In the genomic region with DNA sequence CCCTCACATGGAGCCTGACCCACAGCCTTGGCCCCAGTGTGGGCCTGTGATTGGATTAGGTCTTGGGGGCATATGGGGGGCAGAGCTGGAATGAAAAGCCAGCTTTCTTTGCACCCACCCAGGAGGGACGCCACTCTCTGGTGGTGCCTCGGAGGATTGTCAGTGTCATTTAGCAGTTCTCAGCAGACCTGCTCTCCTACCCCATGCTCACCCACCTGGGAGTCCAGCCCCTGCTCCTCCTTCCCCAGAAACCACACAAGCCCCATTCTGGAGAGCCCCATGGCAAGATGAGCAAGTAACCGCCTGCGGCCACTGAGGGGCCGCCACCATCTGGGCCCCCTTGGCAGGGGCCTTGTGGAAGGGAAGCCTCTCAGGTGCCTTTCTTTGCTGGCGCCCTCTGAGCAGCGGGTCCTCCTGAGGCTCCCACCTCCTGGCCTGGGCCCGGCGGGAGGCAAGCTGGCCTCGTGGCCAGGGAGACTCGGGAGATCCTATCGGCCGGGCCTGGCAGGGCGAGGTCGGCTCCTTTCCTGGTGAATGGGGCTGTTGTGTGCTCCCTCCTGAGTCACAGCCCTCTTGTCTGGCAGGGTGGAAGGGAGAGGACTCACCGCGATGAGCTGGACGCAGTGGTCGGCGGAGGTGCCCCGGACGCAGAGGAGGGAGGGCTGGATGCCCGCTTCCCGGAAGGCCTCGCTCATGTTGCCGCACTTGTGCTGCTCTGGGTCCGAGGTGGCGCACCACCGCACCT, we compare ENCODE assay signal across 18 cellular contexts. TPM values are rescaled to one million over a fixed set of nuclear protein-coding genes. Genes with fewer than 3 reads are reported as not detected.
DNase-seq lines count a peak whose midpoint lies in the region; ATAC-seq, FAIRE-seq and TF ChIP-seq lines count a peak whose summit lies in the region.
"Had no signal": no experiment of that assay in that cellular context is flagged by ENCODE, and none has a peak within 500 bp of the region (broad histone marks: within the 10 kb centered on the region; RNA-seq: fewer than 3 reads in every experiment).

No MANE protein-coding gene starts in this region.

- no peaks in the 10 kb centered on the region for H3K9me3 ChIP-seq in K562 (replicated peaks; ENCODE audit: control insufficient read depth, insufficient read depth, low read depth, low read length)
- H3K9me3 ChIP-seq: ascending aorta had no signal

- H3K18ac ChIP-seq in mesendoderm (ENCODE audit: low read length), result no peak overlapping the region

- no peak for TF ChIP-seq EP300 in K562 (IDR thresholded peaks at IDR 0.05; ENCODE audit: low read length)

- no peaks in the 10 kb centered on the region for H3K9me1 ChIP-seq in K562 (ENCODE audit: control insufficient read depth, insufficient read depth, low read length)

- TF ChIP-seq POLR2A in K562 (conservative IDR thresholded peaks at IDR 0.05), result no peak

- H2AFZ ChIP-seq in K562 (ENCODE audit: low read depth, low read length), result no peak overlapping the region

- H3K27ac ChIP-seq in K562 (ENCODE audit: extremely low read depth, low read depth, low read length) (no peak overlapping the region), mesendoderm (ENCODE audit: low read depth, low read length) (no peak overlapping the region)
- H3K27ac ChIP-seq: ascending aorta had no signal

- no peak for TF ChIP-seq CTCF in K562 (IDR thresholded peaks at IDR 0.05 in 2 of 3, conservative IDR thresholded peaks at IDR 0.05 in 1 of 3; ENCODE audit: insufficient read depth in 2 of 3, low read depth in 1 of 3, low read length in 3 of 3)

- H4K8ac ChIP-seq in mesendoderm (ENCODE audit: low read depth, low read length), result no peak overlapping the region

- no peak for TF ChIP-seq RAD21 in K562 (CRISPR knock-in tag; conservative IDR thresholded peaks at IDR 0.05 in 1 of 2, IDR thresholded peaks at IDR 0.05 in 1 of 2)

- no peak overlapping the region for H2BK120ac ChIP-seq in mesendoderm (ENCODE audit: low read depth, low read length)

- FAIRE-seq in K562 (lab: Jason Lieb, UNC), result no peak

- H4K5ac ChIP-seq in mesendoderm (ENCODE audit: low read length), result no peak overlapping the region

- POLR2A ChIA-PET in K562 (lab: Yijun Ruan, JAX), result interaction anchor here (0.6 to 1.6 kb wide), 4 partner anchors 10 to 16 kb away, joined by 3 to 9 read pairs (median 4); no protein-coding TSS in a partner anchor

- peaks cover 5% of the 10 kb centered on the region; the same call in 1 of the 3 replicates for H3K36me3 ChIP-seq in K562 (ENCODE audit: control insufficient read depth, insufficient read depth, low read length)
- no peaks in the 10 kb centered on the region for H3K36me3 ChIP-seq in mesendoderm (ENCODE audit: control insufficient read depth, insufficient read depth, low read length)
- H3K36me3 ChIP-seq: ascending aorta had no signal

- H2BK15ac ChIP-seq in mesendoderm (replicated peaks; ENCODE audit: low read depth), result no peak overlapping the region

- H3K56ac ChIP-seq in mesendoderm (ENCODE audit: low read length), result no peak overlapping the region

- H3K9ac ChIP-seq in K562 (ENCODE audit: insufficient read depth in 1 of 2, low read depth in 2 of 2, low read length in 2 of 2) (peak overlapping the region in 1 of 2 experiments; percentile 29; a peak in 1 of 4 replicates), mesendoderm (ENCODE audit: low read length) (no peak overlapping the region)

- H3K79me2 ChIP-seq in K562 (ENCODE audit: control insufficient read depth, insufficient read depth, low read length), result peaks cover 4% of the 10 kb centered on the region; the same call in 2 of the 3 replicates
- no peaks in the 10 kb centered on the region for H3K79me2 ChIP-seq in mesendoderm (ENCODE audit: control insufficient read depth, insufficient read depth, low read length)

- intact Hi-C loops in K562 (cut with micrococcal nuclease), result no loop called here

- no peak overlapping the region for H2BK5ac ChIP-seq in mesendoderm (ENCODE audit: low read length)

- in situ Hi-C loops in K562 (cut with MboI), result no loop called here

- no peak for ATAC-seq in K562
- ATAC-seq: right cardiac atrium had no signal

- H3K79me1 ChIP-seq in mesendoderm (ENCODE audit: low read length), result no peaks in the 10 kb centered on the region

- 86% methylated on average over 20 of the region's 29 CpGs for WGBS in K562 (ENCODE audit: insufficient coverage, low coverage, missing lambda C conversion rate)
- WGBS in mesendoderm (ENCODE audit: extremely low coverage, insufficient coverage, low lambda C conversion rate), result no CpG with 5 or more reads among the region's 29 CpGs

- peaks cover 31 to 72% of the 10 kb centered on the region in 2 experiments for H3K4me1 ChIP-seq in K562 (replicated peaks in 1 of 2; ENCODE audit: control insufficient read depth in 2 of 2, insufficient read depth in 2 of 2, low read length in 2 of 2)
- peaks cover 2% of the 10 kb centered on the region for H3K4me1 ChIP-seq in mesendoderm (ENCODE audit: control insufficient read depth, low read depth, low read length)

- no peak overlapping the region for H3K4me3 ChIP-seq in K562
- no peak overlapping the region for H3K4me3 ChIP-seq in mesendoderm (ENCODE audit: low read length)
- H3K4me3 ChIP-seq: ascending aorta, lung had no signal

- H3K27me3 ChIP-seq in K562 (ENCODE audit: control insufficient read depth in 2 of 2, insufficient read depth in 2 of 2, low read length in 2 of 2), result no peaks in the 10 kb centered on the region
- no peaks in the 10 kb centered on the region for H3K27me3 ChIP-seq in mesendoderm (ENCODE audit: insufficient read depth, low read length, poor library complexity)

- no peak overlapping the region for H3K23ac ChIP-seq in mesendoderm (ENCODE audit: low read length)

- H2AK5ac ChIP-seq in mesendoderm (ENCODE audit: low read length), result no peak overlapping the region

- H4K20me1 ChIP-seq in K562 (replicated peaks; ENCODE audit: control insufficient read depth, insufficient read depth, low read length), result peaks cover 6% of the 10 kb centered on the region; the same call in 1 of the 2 replicates

- peak; percentile 62 for DNase-seq in activated effector memory CD4-positive, alpha-beta T cell treated with anti-CD3 and anti-CD28 coated beads, Interleukin-2, amount 50 U/mL, for 16 hours
- DNase-seq in activated effector memory CD4-positive, alpha-beta T cell treated with Interleukin-2 at 50 U/mL for 16 hours, result no peak
- DNase-seq in HT1080 (ENCODE audit: low read depth) (peak; percentile 94), K562 (ENCODE audit: extremely low read depth in 1 of 4, low spot score in 3 of 4) (peak in 1 of 4 experiments; percentile 6), inferior parietal cortex (ENCODE audit: extremely low spot score) (no peak), NCI-H1436 treated with DMSO at 0.1 percent for 48 hours (lab: John Stamatoyannopoulos, UW) (no peak), mesendoderm (no peak)
- DNase-seq in stimulated activated CD8-positive, alpha-beta memory T cell treated with anti-CD3 and anti-CD28 coated beads, Interleukin-4, amount 100 ng/mL, for 48 hours, result peak; percentile 20
- DNase-seq: activated CD4-positive, alpha-beta T cell treated with anti-CD3 and anti-CD28 coated beads, Interleukin-2, amount 50 U/mL, for 48 hours; COR-L47; Kasumi-1; NCI-H2029; NCI-H69; stimulated activated CD4-positive, alpha-beta T cell treated with anti-CD3 and anti-CD28 coated beads, Interleukin-2, amount 100 ng/mL, for 48 hours; T1000 had no signal

- H3K4me2 ChIP-seq in K562 (ENCODE audit: insufficient read depth, low read length) (no peak overlapping the region), mesendoderm (ENCODE audit: low read length) (no peak overlapping the region)

- no peak overlapping the region for H3K4ac ChIP-seq in mesendoderm (ENCODE audit: low read depth, low read length)

- CTCF ChIA-PET in K562 (lab: Yijun Ruan, JAX; ENCODE audit: low intra/inter-chr PET ratio), result no interaction called here

- no TSS peak for BruUV-seq in K562 (replicated peaks; lab: Mats Ljungman, UMichigan)

RNA-seq across cellular contexts. Expression of a gene that starts 2.3 kb away (rescaled TPM):
- total RNA-seq in HT1080 (2014; rRNA removed; shearing (Covaris generic)), result 86.3 and 97.0 TPM in 2 replicates
- 116 TPM in 2 replicates for polyA plus RNA-seq in HT1080 (2015; cell fraction: cytosol; rRNA removed)
- polyA plus RNA-seq in HT1080 (2015; cell fraction: nucleus; rRNA removed), result 270 and 347 TPM in 2 replicates
- 21.6 and 62.0 TPM in 2 replicates for total RNA-seq in K562 (2011; cell fraction: chromatin; rRNA removed; ENCODE audit: low replicate concordance)
- total RNA-seq in K562 (2011; cell fraction: nucleolus; rRNA removed), result 25.8 and 34.5 TPM in 2 replicates
- total RNA-seq in K562 (2011; cell fraction: nucleoplasm; rRNA removed), result 24.9 and 29.2 TPM in 2 replicates
- total RNA-seq in K562 (2014; rRNA removed), result 6.8 and 8.4 TPM in 2 replicates
- 3.0 and 3.3 TPM in 2 replicates for total RNA-seq in K562 (2014; rRNA removed; fragmentation: Illumina TruSeq; extraction: Trizol)
- 3.8 and 4.5 TPM in 2 replicates for total RNA-seq in K562 (2015; rRNA removed; fragmentation: Illumina TruSeq; extraction: Trizol)
- 10.5 and 11.7 TPM in 2 replicates for total RNA-seq in K562 (2021)
- polyA plus RNA-seq in K562 (2011; rRNA removed), result 4.0 and 4.8 TPM in 2 replicates
- polyA plus RNA-seq in K562 (2011; cell fraction: cytosol; rRNA removed), result 3.0 and 7.4 TPM in 2 replicates
- polyA plus RNA-seq in K562 (2011; cell fraction: nucleus; rRNA removed), result 17.2 and 37.9 TPM in 2 replicates
- 6.7 and 10.6 TPM in 2 replicates for polyA plus RNA-seq in K562 (2012)
- 3.7 and 4.9 TPM in 2 replicates for polyA plus RNA-seq in K562 (2014; fragmentation: Illumina TruSeq; extraction: Trizol)
- under 1 TPM; 0.35 to 0.52 TPM for polyA plus RNA-seq in K562 (2014; fragmentation: Nextera tagmentation; extraction: Ambion mirVana)
- polyA plus RNA-seq in K562 (2014; rRNA removed), result 8.1 and 8.6 TPM in 2 replicates
- polyA minus RNA-seq in K562 (2011; rRNA and poly(A)+ RNA removed), result 2.2 and 4.0 TPM in 2 replicates
- polyA minus RNA-seq in K562 (2011; cell fraction: cytosol; rRNA and poly(A)+ RNA removed), result 1.9 and 4.6 TPM in 2 replicates
- 11.0 and 16.4 TPM in 2 replicates for polyA minus RNA-seq in K562 (2011; cell fraction: nucleus; rRNA and poly(A)+ RNA removed)
- 0.95 TPM for polyA plus RNA-seq in mesendoderm (2013, experiment 1 of 2)
- polyA plus RNA-seq in mesendoderm (2013, experiment 2 of 2), result 0.73 TPM

RNA-seq across cellular contexts. Expression of a gene that starts 58.7 kb away (rescaled TPM):
- total RNA-seq in HT1080 (2014; rRNA removed; shearing (Covaris generic)), result 0.67 and 0.98 TPM in 2 replicates
- 3.3 and 5.5 TPM in 2 replicates for polyA plus RNA-seq in HT1080 (2015; cell fraction: cytosol; rRNA removed)
- 9.7 and 13.8 TPM in 2 replicates for polyA plus RNA-seq in HT1080 (2015; cell fraction: nucleus; rRNA removed)
- total RNA-seq in K562 (2011; cell fraction: chromatin; rRNA removed; ENCODE audit: low replicate concordance), result 3.6 and 5.8 TPM in 2 replicates
- 2.3 and 3.3 TPM in 2 replicates for total RNA-seq in K562 (2011; cell fraction: nucleolus; rRNA removed)
- 3.5 and 4.7 TPM in 2 replicates for total RNA-seq in K562 (2011; cell fraction: nucleoplasm; rRNA removed)
- total RNA-seq in K562 (2014; rRNA removed) (0.54 and 0.73 TPM in 2 replicates), K562 (2014; rRNA removed; fragmentation: Illumina TruSeq; extraction: Trizol) (0.48 and 0.76 TPM in 2 replicates), K562 (2015; rRNA removed; fragmentation: Illumina TruSeq; extraction: Trizol) (0.30 and 0.54 TPM in 2 replicates), K562 (2021) (0.87 and 1.0 TPM in 2 replicates)
- polyA plus RNA-seq in K562 (2011; rRNA removed) (1.8 and 2.8 TPM in 2 replicates), K562 (2014; fragmentation: Illumina TruSeq; extraction: Trizol) (0.79 and 0.91 TPM in 2 replicates), K562 (2014; fragmentation: Nextera tagmentation; extraction: Ambion mirVana) (under 1 TPM; 0.15 TPM), K562 (2014; rRNA removed) (1.2 and 2.0 TPM in 2 replicates)
- 2.3 and 2.8 TPM in 2 replicates for polyA plus RNA-seq in K562 (2011; cell fraction: cytosol; rRNA removed)
- 4.7 and 6.2 TPM in 2 replicates for polyA plus RNA-seq in K562 (2011; cell fraction: nucleus; rRNA removed)
- 1.2 and 4.7 TPM in 2 replicates for polyA plus RNA-seq in K562 (2012)
- polyA minus RNA-seq in K562 (2011; rRNA and poly(A)+ RNA removed), result 1.0 and 1.1 TPM in 2 replicates
- 1.1 and 1.3 TPM in 2 replicates for polyA minus RNA-seq in K562 (2011; cell fraction: cytosol; rRNA and poly(A)+ RNA removed)
- polyA minus RNA-seq in K562 (2011; cell fraction: nucleus; rRNA and poly(A)+ RNA removed), result 1.00 and 1.2 TPM in 2 replicates
- 0.03 TPM for polyA plus RNA-seq in mesendoderm (2013, experiment 1 of 2)
- polyA plus RNA-seq in mesendoderm (2013, experiment 2 of 2), result 0.01 TPM

Comparison
In these comparisons a context has a peak if more than half of its experiments do, and no peak if none do; other contexts are left out.
1. DNase-seq: peak in activated effector memory CD4-positive, alpha-beta T cell treated with anti-CD3 and anti-CD28 coated beads, Interleukin-2, amount 50 U/mL, for 16 hours (single experiment), HT1080 (single experiment) and stimulated activated CD8-positive, alpha-beta memory T cell treated with anti-CD3 and anti-CD28 coated beads, Interleukin-4, amount 100 ng/mL, for 48 hours (single experiment); none in activated effector memory CD4-positive, alpha-beta T cell treated with Interleukin-2 at 50 U/mL for 16 hours (single experiment), inferior parietal cortex (single experiment), NCI-H1436 treated with DMSO at 0.1 percent for 48 hours (single experiment) and mesendoderm (single experiment).